In genomic region chr3:186536883-186537553, GRCh38 we compare ENCODE assay signal across 15 cellular contexts. TPM values are rescaled to one million over a fixed set of nuclear protein-coding genes. Genes with fewer than 3 reads are reported as not detected.
A peak's percentile ranks its signal among the peaks of the same experiment; 100 is the strongest.
DNase-seq lines count a peak whose midpoint lies in the region; ATAC-seq lines count a peak whose summit lies in the region.
"Had no signal": no experiment of that assay in that cellular context is flagged by ENCODE, and none has a peak within 500 bp of the region (broad histone marks: within the 10 kb centered on the region; RNA-seq: fewer than 3 reads in every experiment).

No MANE protein-coding gene starts in this region.

- POLR2A ChIA-PET in activated CD4-positive, alpha-beta memory T cell treated with anti-CD3 and anti-CD28 coated beads for 36 hours (lab: Charles Lee): interaction anchor here (0.8 to 1.4 kb wide), 3 partner anchors 20 to 599 kb away, joined by 3 to 6 read pairs (median 5); partner anchors contain the start of genes TBCCD1 and TRA2B
- POLR2A ChIA-PET in activated CD4-positive, alpha-beta memory T cell treated with anti-CD3 and anti-CD28 coated beads, Interleukin-2, amount 10 ng/mL, durations not matched to agents 7 days and 5 days (lab: Charles Lee): interaction anchor here (0.8 to 1.0 kb wide), 2 partner anchors 275 to 473 kb away, joined by 3 to 4 read pairs; no protein-coding TSS in a partner anchor

- H3K79me2 ChIP-seq in mesendoderm (ENCODE audit: control insufficient read depth, insufficient read depth, low read length): no peaks in the 10 kb centered on the region

- H3K4me1 Mint-ChIP-seq in activated CD4-positive, alpha-beta memory T cell treated with anti-CD3 and anti-CD28 coated beads for 36 hours (ENCODE audit: low read depth): peaks cover 90% of the 10 kb centered on the region
- peaks cover 38% of the 10 kb centered on the region for H3K4me1 Mint-ChIP-seq in activated CD4-positive, alpha-beta memory T cell treated with anti-CD3 and anti-CD28 coated beads, Interleukin-2, amount 10 ng/mL, durations not matched to agents 7 days and 5 days

- CTCF ChIA-PET in activated CD4-positive, alpha-beta memory T cell treated with anti-CD3 and anti-CD28 coated beads for 36 hours (lab: Charles Lee): interaction anchor here (1.1 to 7.8 kb wide), 10 partner anchors 18 to 594 kb away, joined by 3 to 170 read pairs (median 14); no protein-coding TSS in a partner anchor
- CTCF ChIA-PET in activated CD4-positive, alpha-beta memory T cell treated with anti-CD3 and anti-CD28 coated beads, Interleukin-2, amount 10 ng/mL, durations not matched to agents 7 days and 5 days (lab: Charles Lee): interaction anchor here (1.1 to 6.7 kb wide), 5 partner anchors 80 to 593 kb away, joined by 3 to 110 read pairs (median 7); no protein-coding TSS in a partner anchor

- H3K9me3 ChIP-seq in adipocyte (ENCODE audit: control insufficient read depth, low read length): no peaks in the 10 kb centered on the region
- H3K9me3 ChIP-seq: adrenal gland, vagina had no signal

- no peak overlapping the region for H2AK5ac ChIP-seq in mesendoderm (ENCODE audit: low read length)

- peaks cover 9% of the 10 kb centered on the region for H3K36me3 ChIP-seq in adipocyte (ENCODE audit: control insufficient read depth, insufficient read depth, low read length, severe bottlenecking)
- no peaks in the 10 kb centered on the region for H3K36me3 ChIP-seq in mesendoderm (ENCODE audit: control insufficient read depth, insufficient read depth, low read length)
- H3K36me3 ChIP-seq: adrenal gland had no signal

- no peak overlapping the region for H4K5ac ChIP-seq in mesendoderm (ENCODE audit: low read length)

- H2BK15ac ChIP-seq in mesendoderm (replicated peaks; ENCODE audit: low read depth): no peak overlapping the region

- H3K4me3 ChIP-seq in adipocyte (ENCODE audit: low read length) (no peak overlapping the region), mesendoderm (ENCODE audit: low read length) (no peak overlapping the region)
- H3K4me3 ChIP-seq: adrenal gland, vagina had no signal

- H3K79me1 ChIP-seq in mesendoderm (ENCODE audit: low read length): no peaks in the 10 kb centered on the region

- H3K27me3 ChIP-seq in adipocyte (replicated peaks; ENCODE audit: control insufficient read depth, insufficient read depth, low read length): no peaks in the 10 kb centered on the region
- H3K27me3 ChIP-seq in mesendoderm (ENCODE audit: insufficient read depth, low read length, poor library complexity): no peaks in the 10 kb centered on the region
- H3K27me3 ChIP-seq: adrenal gland, vagina had no signal

- H3K4me2 ChIP-seq in mesendoderm (ENCODE audit: low read length): no peak overlapping the region

- no peak for ATAC-seq in HG03175 (IDR thresholded peaks at IDR 0.05; ENCODE audit: unreplicated experiment)
- ATAC-seq: HCT116 had no signal

- H3K18ac ChIP-seq in mesendoderm (ENCODE audit: low read length): no peak overlapping the region

- no peak for DNase-seq in activated CD4-positive, alpha-beta memory T cell treated with anti-CD3 and anti-CD28 coated beads for 36 hours
- DNase-seq in activated CD4-positive, alpha-beta memory T cell treated with anti-CD3 and anti-CD28 coated beads, Interleukin-2, amount 10 ng/mL, durations not matched to agents 7 days and 5 days: no peak
- DNase-seq in M059J (ENCODE audit: low read depth): peak; percentile 15
- DNase-seq in adipocyte (ENCODE audit: low read depth): peak; percentile 7
- peak; percentile 64 for DNase-seq in mesendoderm
- DNase-seq in NCI-H2029 (lab: John Stamatoyannopoulos, UW): no peak
- DNase-seq in kidney glomerular epithelial cell (lab: John Stamatoyannopoulos, UW): no peak
- DNase-seq: effector CD4-positive, alpha-beta T cell; NCI-H82; stimulated activated CD4-positive, alpha-beta T cell treated with anti-CD3 and anti-CD28 coated beads, Interleukin-12 subunit alpha, Interleukin-12 subunit beta, amount 100 ng/mL, for 4 hours had no signal

- H3K23ac ChIP-seq in mesendoderm (ENCODE audit: low read length): no peak overlapping the region

- no peak overlapping the region for H3K56ac ChIP-seq in mesendoderm (ENCODE audit: low read length)

- H3K27me3 Mint-ChIP-seq in activated CD4-positive, alpha-beta memory T cell treated with anti-CD3 and anti-CD28 coated beads for 36 hours: no peaks in the 10 kb centered on the region
- H3K27me3 Mint-ChIP-seq in activated CD4-positive, alpha-beta memory T cell treated with anti-CD3 and anti-CD28 coated beads, Interleukin-2, amount 10 ng/mL, durations not matched to agents 7 days and 5 days: no peaks in the 10 kb centered on the region

- no peak overlapping the region for H2BK120ac ChIP-seq in mesendoderm (ENCODE audit: low read depth, low read length)

- no peaks in the 10 kb centered on the region for H3K9me3 Mint-ChIP-seq in activated CD4-positive, alpha-beta memory T cell treated with anti-CD3 and anti-CD28 coated beads for 36 hours
- H3K9me3 Mint-ChIP-seq in activated CD4-positive, alpha-beta memory T cell treated with anti-CD3 and anti-CD28 coated beads, Interleukin-2, amount 10 ng/mL, durations not matched to agents 7 days and 5 days: no peaks in the 10 kb centered on the region
- H3K9me3 Mint-ChIP-seq: neural crest cell had no signal

- no peak overlapping the region for H3K4me3 Mint-ChIP-seq in activated CD4-positive, alpha-beta memory T cell treated with anti-CD3 and anti-CD28 coated beads for 36 hours
- H3K4me3 Mint-ChIP-seq in activated CD4-positive, alpha-beta memory T cell treated with anti-CD3 and anti-CD28 coated beads, Interleukin-2, amount 10 ng/mL, durations not matched to agents 7 days and 5 days: no peak overlapping the region
- H3K4me3 Mint-ChIP-seq: neural crest cell had no signal

- no peak overlapping the region for H2BK5ac ChIP-seq in mesendoderm (ENCODE audit: low read length)

- H3K27ac ChIP-seq in mesendoderm (ENCODE audit: low read depth, low read length): no peak overlapping the region
- H3K27ac ChIP-seq: vagina had no signal

- intact Hi-C loops in activated CD4-positive, alpha-beta memory T cell treated with anti-CD3 and anti-CD28 coated beads for 36 hours (cut with micrococcal nuclease): no loop called here

- H4K8ac ChIP-seq in mesendoderm (ENCODE audit: low read depth, low read length): no peak overlapping the region

- H3K9ac ChIP-seq in adipocyte (ENCODE audit: low read length) (no peak overlapping the region), mesendoderm (ENCODE audit: low read length) (no peak overlapping the region)

- peak overlapping the region; percentile 82 for H3K27ac Mint-ChIP-seq in activated CD4-positive, alpha-beta memory T cell treated with anti-CD3 and anti-CD28 coated beads for 36 hours
- no peak overlapping the region for H3K27ac Mint-ChIP-seq in activated CD4-positive, alpha-beta memory T cell treated with anti-CD3 and anti-CD28 coated beads, Interleukin-2, amount 10 ng/mL, durations not matched to agents 7 days and 5 days

- H3K36me3 Mint-ChIP-seq in activated CD4-positive, alpha-beta memory T cell treated with anti-CD3 and anti-CD28 coated beads for 36 hours: peaks cover 5% of the 10 kb centered on the region
- no peaks in the 10 kb centered on the region for H3K36me3 Mint-ChIP-seq in activated CD4-positive, alpha-beta memory T cell treated with anti-CD3 and anti-CD28 coated beads, Interleukin-2, amount 10 ng/mL, durations not matched to agents 7 days and 5 days (ENCODE audit: low read depth)

- H3K4ac ChIP-seq in mesendoderm (ENCODE audit: low read depth, low read length): no peak overlapping the region

- H3K4me1 ChIP-seq in adipocyte (ENCODE audit: control insufficient read depth, insufficient read depth, low read length): peaks cover 14% of the 10 kb centered on the region
- no peaks in the 10 kb centered on the region for H3K4me1 ChIP-seq in mesendoderm (ENCODE audit: control insufficient read depth, low read depth, low read length)
- H3K4me1 ChIP-seq: vagina had no signal

RNA-seq across cellular contexts. Expression of gene CRYGS, which starts 7.2 kb away (rescaled TPM):
- 1 to 10 TPM; 2.5 to 2.7 TPM for total RNA-seq in activated CD4-positive, alpha-beta memory T cell treated with anti-CD3 and anti-CD28 coated beads for 36 hours
- 1 to 10 TPM; 4.1 to 4.8 TPM for total RNA-seq in activated CD4-positive, alpha-beta memory T cell treated with anti-CD3 and anti-CD28 coated beads, Interleukin-2, amount 10 ng/mL, durations not matched to agents 7 days and 5 days
- total RNA-seq in M059J (2014; rRNA removed; shearing (Covaris generic)): 0.47 and 0.57 TPM in 2 replicates
- 0.28 TPM for polyA plus RNA-seq in mesendoderm (2013, experiment 1 of 2)
- 0.29 TPM for polyA plus RNA-seq in mesendoderm (2013, experiment 2 of 2)
- total RNA-seq: vagina had no signal

RNA-seq across cellular contexts. Expression of gene TBCCD1, which starts 30.1 kb away (rescaled TPM):
- total RNA-seq in activated CD4-positive, alpha-beta memory T cell treated with anti-CD3 and anti-CD28 coated beads for 36 hours: 10 to 100 TPM; 10.6 to 12.1 TPM
- total RNA-seq in activated CD4-positive, alpha-beta memory T cell treated with anti-CD3 and anti-CD28 coated beads, Interleukin-2, amount 10 ng/mL, durations not matched to agents 7 days and 5 days: 10 to 100 TPM; 11.9 to 13.5 TPM
- 24.1 and 28.6 TPM in 2 replicates for total RNA-seq in M059J (2014; rRNA removed; shearing (Covaris generic))
- polyA plus RNA-seq in mesendoderm (2013, experiment 1 of 2): 6.8 TPM
- 7.2 TPM for polyA plus RNA-seq in mesendoderm (2013, experiment 2 of 2)

RNA-seq across cellular contexts. Expression of gene DNAJB11, which starts 33.5 kb away (rescaled TPM):
- 10 to 100 TPM; 36.9 to 39.5 TPM for total RNA-seq in activated CD4-positive, alpha-beta memory T cell treated with anti-CD3 and anti-CD28 coated beads for 36 hours
- total RNA-seq in activated CD4-positive, alpha-beta memory T cell treated with anti-CD3 and anti-CD28 coated beads, Interleukin-2, amount 10 ng/mL, durations not matched to agents 7 days and 5 days: 10 to 100 TPM; 50.7 to 55.7 TPM
- 182 and 237 TPM in 2 replicates for total RNA-seq in M059J (2014; rRNA removed; shearing (Covaris generic))
- polyA plus RNA-seq in mesendoderm (2013, experiment 1 of 2): 97.6 TPM
- polyA plus RNA-seq in mesendoderm (2013, experiment 2 of 2): 96.9 TPM

Comparison
In these comparisons a context has a peak if more than half of its experiments do, and no peak if none do; other contexts are left out.
1. DNase-seq: peak in M059J (single experiment), adipocyte (single experiment) and mesendoderm (single experiment); none in activated CD4-positive, alpha-beta memory T cell treated with anti-CD3 and anti-CD28 coated beads for 36 hours (single experiment), activated CD4-positive, alpha-beta memory T cell treated with anti-CD3 and anti-CD28 coated beads, Interleukin-2, amount 10 ng/mL, durations not matched to agents 7 days and 5 days (single experiment), NCI-H2029 (single experiment) and kidney glomerular epithelial cell (single experiment).